ENCODE assay signal across 21 cellular contexts in genomic region chr4:46442963-46443362, GRCh38. TPM values are rescaled to one million over a fixed set of nuclear protein-coding genes. Genes with fewer than 3 reads are reported as not detected.
DNase-seq lines count a peak whose midpoint lies in the region; FAIRE-seq and TF ChIP-seq lines count a peak whose summit lies in the region.
"Had no signal": no experiment of that assay in that cellular context is flagged by ENCODE, and none has a peak within 500 bp of the region (broad histone marks: within the 10 kb centered on the region; RNA-seq: fewer than 3 reads in every experiment).

No MANE protein-coding gene starts in this region.

- no peaks in the 10 kb centered on the region for H3K36me3 ChIP-seq in bronchial epithelial cell (ENCODE audit: control insufficient read depth, insufficient read depth, low read length)
- H3K36me3 ChIP-seq: BLaER1 had no signal

- DNase-seq in DMS53 (lab: John Stamatoyannopoulos, UW) (peak; percentile 90), OCI-M1 (lab: John Stamatoyannopoulos, UW) (peak; percentile 47), bronchial epithelial cell (ENCODE audit: low read depth) (peak; percentile 7), inferior parietal cortex (ENCODE audit: extremely low spot score) (peak; percentile 10), cerebellar cortex (ENCODE audit: low spot score) (no peak), A172 (ENCODE audit: low spot score) (no peak), hippocampal formation (lab: John Stamatoyannopoulos, UW) (no peak)
- no peak for DNase-seq in activated CD4-positive, alpha-beta T cell treated with anti-CD3 and anti-CD28 coated beads, Interleukin-2, amount 50 U/mL, for 4 hours
- DNase-seq: CD8-positive, alpha-beta T cell; GDM1; KBM-7; NCI-H1048; NCI-H146; NCI-H2081; NCI-H510A; SIG-M5 had no signal

- no peak overlapping the region for H3K4me3 ChIP-seq in bronchial epithelial cell (ENCODE audit: low read depth, low read length)
- H3K4me3 ChIP-seq: BLaER1, GM23338 had no signal

- no peak for FAIRE-seq in bronchial epithelial cell (lab: Jason Lieb, UNC)
- FAIRE-seq: A204.1, GM12891, GM18507 had no signal

- no peak for TF ChIP-seq CTCF in bronchial epithelial cell (IDR thresholded peaks at IDR 0.05; ENCODE audit: insufficient read depth, low read length, severe bottlenecking)

- H3K27me3 ChIP-seq in bronchial epithelial cell (ENCODE audit: control insufficient read depth, insufficient read depth, low read length), result no peaks in the 10 kb centered on the region
- H3K27me3 ChIP-seq: BLaER1 had no signal

RNA-seq across cellular contexts. Expression of gene GABRA2, which starts 53.0 kb away (rescaled TPM):
- not detected in 2 replicates for total RNA-seq in bronchial epithelial cell
- total RNA-seq in A172 (2014; rRNA removed; shearing (Covaris generic)), result not detected in 2 replicates
- total RNA-seq: CD8-positive, alpha-beta T cell had no signal

Comparison
In these comparisons a context has a peak if more than half of its experiments do, and no peak if none do; other contexts are left out.
1. DNase-seq: peak in DMS53 (single experiment), OCI-M1 (single experiment), bronchial epithelial cell (single experiment) and inferior parietal cortex (single experiment); none in activated CD4-positive, alpha-beta T cell treated with anti-CD3 and anti-CD28 coated beads, Interleukin-2, amount 50 U/mL, for 4 hours (0 of 2), cerebellar cortex (single experiment), A172 (single experiment) and hippocampal formation (0 of 2).